ENCODE assay signal across 13 cellular contexts in the genomic region with DNA sequence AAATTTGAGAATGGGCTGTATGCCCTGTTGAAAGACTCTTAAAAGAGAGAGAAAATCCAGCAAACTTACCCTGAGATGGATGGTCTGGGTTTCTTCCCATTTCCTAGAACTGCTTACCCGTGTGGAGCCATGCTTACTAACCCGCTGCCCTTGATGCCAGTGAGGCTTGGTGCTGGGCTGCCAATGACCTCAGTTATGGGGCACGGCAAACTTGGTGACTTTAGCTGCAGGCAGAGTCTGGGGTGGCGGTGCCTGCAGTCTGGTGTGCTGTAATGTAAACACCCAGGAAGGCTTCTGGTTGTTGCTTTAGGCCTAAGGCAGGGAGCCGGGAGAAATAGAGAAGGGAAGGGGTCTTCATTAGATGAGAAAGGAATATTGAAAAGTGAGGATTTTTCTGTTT.
"Had no signal": no experiment of that assay in that cellular context is flagged by ENCODE, and none has a peak within 500 bp of the region (broad histone marks: within the 10 kb centered on the region; RNA-seq: fewer than 3 reads in every experiment).

No MANE protein-coding gene starts in this region.

- H3K4me3 ChIP-seq: adrenal gland, body of pancreas, spleen had no signal

- ATAC-seq: body of pancreas; effector memory CD8-positive, alpha-beta T cell; left cardiac atrium; natural killer cell; sciatic nerve had no signal

- H3K27me3 ChIP-seq: adrenal gland, body of pancreas had no signal

- DNase-seq: activated CD4-positive, alpha-beta T cell treated with anti-CD3 and anti-CD28 coated beads for 48 hours; activated naive CD4-positive, alpha-beta T cell treated with anti-CD3 and anti-CD28 coated beads, Interleukin-2, amount 50 U/mL, for 16 hours; body of pancreas; effector memory CD8-positive, alpha-beta T cell; hippocampal formation; left cardiac atrium; natural killer cell; nucleus accumbens; spleen; stimulated activated CD4-positive, alpha-beta T cell treated with anti-CD3 and anti-CD28 coated beads, Interleukin-1b, Interleukin-23, amount 100 ng/mL, for 48 hours; stimulated activated naive B cell treated with anti-CD40 and anti-IgM and Interleukin-4, amounts not matched to agents 10 μg/mL and 1 μg/mL and 100 μg/mL, for 72 hours had no signal

- H3K27ac ChIP-seq: adrenal gland, spleen had no signal

- H3K36me3 ChIP-seq: adrenal gland, spleen had no signal

- H3K9me3 ChIP-seq: adrenal gland, body of pancreas, spleen had no signal
